In the genomic region with DNA sequence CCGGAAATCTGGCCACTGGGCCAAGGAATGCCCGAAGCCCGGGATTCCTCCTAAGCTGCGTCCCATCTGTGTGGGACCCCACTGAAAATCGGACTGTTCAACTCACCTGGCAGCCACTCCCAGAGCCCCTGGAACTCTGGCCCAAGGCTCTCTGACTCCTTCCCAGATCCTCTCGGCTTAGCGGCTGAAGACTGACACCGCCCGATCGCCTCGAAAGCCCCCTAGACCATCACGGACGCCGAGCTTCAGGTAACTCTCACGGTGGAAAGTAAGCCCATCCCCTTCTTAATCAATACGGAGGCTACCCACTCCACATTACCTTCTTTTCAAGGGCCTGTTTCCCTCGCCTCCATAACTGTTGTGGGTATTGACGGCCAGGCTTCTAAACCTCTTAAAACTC, we compare ENCODE assay signal across 2 cellular contexts. TPM values are rescaled to one million over a fixed set of nuclear protein-coding genes. Genes with fewer than 3 reads are reported as not detected.
"Had no signal": no experiment of that assay in that cellular context is flagged by ENCODE, and none has a peak within 500 bp of the region (broad histone marks: within the 10 kb centered on the region; RNA-seq: fewer than 3 reads in every experiment).

No MANE protein-coding gene starts in this region.

RNA-seq across cellular contexts. Expression of a gene that starts 51.4 kb away (rescaled TPM):
- total RNA-seq: PC-3 had no signal
- polyA plus RNA-seq: IgD-negative memory B cell had no signal
